Comparison of ENCODE assay signal across 7 cellular contexts in the genomic region with DNA sequence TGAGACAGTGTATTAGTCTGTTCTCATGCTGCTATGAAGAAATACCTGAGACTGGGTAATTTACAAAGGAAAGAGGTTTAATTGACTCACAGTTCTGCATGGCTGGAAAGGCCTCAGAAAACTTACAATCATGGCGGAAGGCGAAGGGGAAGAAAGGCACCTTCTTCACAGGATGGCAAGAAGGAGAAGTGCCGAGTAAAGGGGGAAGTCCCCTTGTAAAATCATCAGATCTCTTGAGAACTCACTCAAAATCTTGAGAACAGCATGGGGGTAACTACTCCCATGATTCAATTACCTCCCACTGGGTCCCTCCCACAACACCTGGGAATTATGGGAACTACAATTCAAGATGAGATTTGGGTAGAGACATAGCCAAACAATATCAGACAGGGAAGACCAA. TPM values are rescaled to one million over a fixed set of nuclear protein-coding genes. Genes with fewer than 3 reads are reported as not detected.
"Had no signal": no experiment of that assay in that cellular context is flagged by ENCODE, and none has a peak within 500 bp of the region (broad histone marks: within the 10 kb centered on the region; RNA-seq: fewer than 3 reads in every experiment).

No MANE protein-coding gene starts in this region.

RNA-seq across cellular contexts. Expression of gene TNIP3, which starts 41.7 kb away (rescaled TPM):
- total RNA-seq: left lobe of liver, left ventricle myocardium superior, osteocyte, psoas muscle, thyroid gland, vagina had no signal
- polyA plus RNA-seq: psoas muscle, urinary bladder had no signal
